17 cellular contexts compared by ENCODE assay signal in the genomic region with DNA sequence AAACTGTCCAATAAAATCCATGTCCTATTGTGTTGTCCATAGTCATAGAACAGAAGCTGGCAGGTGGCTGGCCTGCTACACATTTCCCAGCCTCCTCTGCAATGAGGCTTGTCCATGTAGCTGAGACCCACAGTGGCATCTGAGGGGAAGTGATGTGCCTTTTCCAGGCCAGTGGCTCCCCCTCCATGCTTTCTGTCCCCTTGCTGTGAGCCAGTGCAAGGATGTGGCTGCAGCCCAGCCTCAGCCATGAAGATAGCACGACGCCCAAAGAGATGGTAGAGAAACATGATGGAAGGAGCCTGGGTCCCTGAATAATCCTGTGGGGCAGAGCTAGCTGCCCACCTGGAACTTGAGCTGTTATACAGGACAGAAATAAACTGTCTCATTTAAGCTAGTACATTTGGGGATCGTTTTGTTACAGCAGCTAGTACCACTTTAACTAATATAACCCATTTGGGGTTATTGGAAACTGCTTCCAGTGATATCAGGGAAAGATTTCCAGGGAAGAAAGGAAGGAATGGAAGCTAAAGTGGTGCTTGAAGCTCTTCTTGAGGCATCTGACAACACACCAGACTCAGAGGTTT. TPM values are rescaled to one million over a fixed set of nuclear protein-coding genes. Genes with fewer than 3 reads are reported as not detected.
DNase-seq lines count a peak whose midpoint lies in the region; ATAC-seq, FAIRE-seq and TF ChIP-seq lines count a peak whose summit lies in the region.
"Had no signal": no experiment of that assay in that cellular context is flagged by ENCODE, and none has a peak within 500 bp of the region (broad histone marks: within the 10 kb centered on the region; RNA-seq: fewer than 3 reads in every experiment).

No MANE protein-coding gene starts in this region.

- no peaks in the 10 kb centered on the region for H3K9me3 ChIP-seq in Caco-2
- no peaks in the 10 kb centered on the region for H3K9me3 ChIP-seq in HepG2 (ENCODE audit: low read length)
- no peaks in the 10 kb centered on the region for H3K9me3 ChIP-seq in mucosa of rectum (ENCODE audit: control insufficient read depth in 2 of 2, low read length in 2 of 2)
- H3K9me3 ChIP-seq in transverse colon: no peaks in the 10 kb centered on the region
- no peaks in the 10 kb centered on the region for H3K9me3 ChIP-seq in mammary epithelial cell (replicated peaks; ENCODE audit: insufficient read depth, low read length)
- H3K9me3 ChIP-seq: BLaER1 treated with 17β-estradiol and CSF1 and Interleukin-3, amounts not matched to agents 10 nM and 100 nM; HAP-1 had no signal

- TF ChIP-seq EP300 in HepG2 (IDR thresholded peaks at IDR 0.05; ENCODE audit: low read depth in 2 of 2, low read length in 2 of 2) (no peak), HepG2 (CRISPR knock-in tag; IDR thresholded peaks at IDR 0.05; ENCODE audit: borderline replicate concordance) (no peak), transverse colon (IDR thresholded peaks at IDR 0.05; ENCODE audit: low read depth) (no peak)

- H3K4me1 ChIP-seq in Caco-2 (peaks cover 40% of the 10 kb centered on the region), HepG2 (ENCODE audit: insufficient read depth, low read length) (peaks cover 65% of the 10 kb centered on the region), mucosa of rectum (ENCODE audit: control insufficient read depth in 2 of 2, insufficient read depth in 2 of 2, low read length in 2 of 2) (peaks cover 16 to 20% of the 10 kb centered on the region in 2 donors), transverse colon (peaks cover 0 to 22% (median 14%) of the 10 kb centered on the region in 4 donors), mammary epithelial cell (ENCODE audit: insufficient read depth, low read length) (no peaks in the 10 kb centered on the region)
- H3K4me1 ChIP-seq: HAP-1 had no signal

- H3K27ac Mint-ChIP-seq in Caco-2 (ENCODE audit: unreplicated experiment): peak overlapping the region; percentile 45
- H3K27ac Mint-ChIP-seq in activated CD4-positive, alpha-beta memory T cell treated with anti-CD3 and anti-CD28 coated beads, Interleukin-2, amount 10 ng/mL, durations not matched to agents 7 days and 5 days: no peak overlapping the region
- H3K27ac Mint-ChIP-seq: B cell; CD8-positive, alpha-beta T cell had no signal

- H3K9ac ChIP-seq in HepG2 (ENCODE audit: insufficient read depth, low read depth, low read length): peak overlapping the region; percentile 77
- H3K9ac ChIP-seq in mucosa of rectum (ENCODE audit: low read depth in 1 of 2, low read length in 2 of 2): no peak overlapping the region
- no peak overlapping the region for H3K9ac ChIP-seq in mammary epithelial cell (ENCODE audit: insufficient read depth, low read length)
- H3K9ac ChIP-seq: BLaER1 treated with 17β-estradiol and CSF1 and Interleukin-3, amounts not matched to agents 10 nM and 100 nM; GM23248 had no signal

- H3K27me3 Mint-ChIP-seq in Caco-2 (ENCODE audit: insufficient read depth, unreplicated experiment): no peaks in the 10 kb centered on the region
- H3K27me3 Mint-ChIP-seq in activated CD4-positive, alpha-beta memory T cell treated with anti-CD3 and anti-CD28 coated beads, Interleukin-2, amount 10 ng/mL, durations not matched to agents 7 days and 5 days: no peaks in the 10 kb centered on the region
- H3K27me3 Mint-ChIP-seq: B cell had no signal

- H2AFZ ChIP-seq in HepG2 (ENCODE audit: low read length): no peak overlapping the region
- H2AFZ ChIP-seq in mammary epithelial cell (ENCODE audit: low read depth, low read length): no peak overlapping the region
- H2AFZ ChIP-seq: GM23248 had no signal

- H3K36me3 ChIP-seq in Caco-2 (ENCODE audit: control insufficient read depth, insufficient read depth, low read length) (no peaks in the 10 kb centered on the region), HepG2 (replicated peaks in 1 of 2; ENCODE audit: control insufficient read depth in 1 of 2, insufficient read depth in 2 of 2, low read length in 2 of 2) (peaks cover 4 to 15% of the 10 kb centered on the region in 2 experiments; a peak in 3 of 5 replicates), mucosa of rectum (ENCODE audit: control insufficient read depth in 2 of 2, insufficient read depth in 2 of 2, low read length in 2 of 2) (peaks cover 0 to 3% of the 10 kb centered on the region in 2 donors), transverse colon (no peaks in the 10 kb centered on the region), mammary epithelial cell (ENCODE audit: insufficient read depth, low read length) (no peaks in the 10 kb centered on the region)
- H3K36me3 ChIP-seq: HAP-1 had no signal

- H3K4me2 ChIP-seq in HepG2 (ENCODE audit: low read depth, low read length): peak overlapping the region; percentile 96
- H3K4me2 ChIP-seq in mammary epithelial cell (ENCODE audit: insufficient read depth, low read depth, low read length): no peak overlapping the region

- peaks cover 33% of the 10 kb centered on the region for H3K4me1 Mint-ChIP-seq in Caco-2 (ENCODE audit: low read depth, unreplicated experiment)
- H3K4me1 Mint-ChIP-seq in activated CD4-positive, alpha-beta memory T cell treated with anti-CD3 and anti-CD28 coated beads, Interleukin-2, amount 10 ng/mL, durations not matched to agents 7 days and 5 days: no peaks in the 10 kb centered on the region

- in situ Hi-C loops in HepG2 (cut with HindIII; ENCODE audit: extremely low pct_ligation_motif_present, low pct_unique_long_range_greater_than_20kb) (no loop called here), transverse colon (cut with MboI; ENCODE audit: low pct_ligation_motif_present in 1 of 4, low pct_unique_long_range_greater_than_20kb in 1 of 4, low sequenced_read_pairs in 3 of 4) (no loop called here), mammary epithelial cell (cut with MboI; ENCODE audit: low sequenced_read_pairs in 2 of 2) (no loop called here)

- no peak for FAIRE-seq in HepG2 (lab: Jason Lieb, UNC)
- FAIRE-seq: G401.6, GM12891, GM19239 had no signal

- intact Hi-C loops in Caco-2 (cut with micrococcal nuclease; ENCODE audit: unreplicated experiment): loop anchor here (1.0 kb wide), 1 partner anchor 58 kb away; no protein-coding TSS in a partner anchor
- intact Hi-C loops in HepG2 (cut with micrococcal nuclease; ENCODE audit: unreplicated experiment): no loop called here
- intact Hi-C loops in transverse colon (cut with DNase I; ENCODE audit: low total_unique reads): no loop called here
- intact Hi-C loops in mammary epithelial cell (cut with micrococcal nuclease): no loop called here

- H3K4me3 Mint-ChIP-seq in Caco-2 (ENCODE audit: unreplicated experiment): peak overlapping the region; percentile 72
- no peak overlapping the region for H3K4me3 Mint-ChIP-seq in activated CD4-positive, alpha-beta memory T cell treated with anti-CD3 and anti-CD28 coated beads, Interleukin-2, amount 10 ng/mL, durations not matched to agents 7 days and 5 days
- H3K4me3 Mint-ChIP-seq: B cell; CD8-positive, alpha-beta T cell had no signal

- H4K20me1 ChIP-seq in HepG2 (ENCODE audit: insufficient read depth, low read length) (no peaks in the 10 kb centered on the region), mammary epithelial cell (ENCODE audit: insufficient read depth, low read length) (no peaks in the 10 kb centered on the region)

- H3K4me3 ChIP-seq in Caco-2 (ENCODE audit: low read depth, low read length): no peak overlapping the region
- peak overlapping the region in 2 of 3 experiments; percentile 23 to 57; a peak in 1 of 6 replicates for H3K4me3 ChIP-seq in HepG2 (replicated peaks in 1 of 3; ENCODE audit: insufficient read depth in 1 of 3, low read depth in 2 of 3, low read length in 3 of 3)
- peak overlapping the region in 1 of 2 donors; percentile 49 for H3K4me3 ChIP-seq in mucosa of rectum (ENCODE audit: low read length in 2 of 2)
- H3K4me3 ChIP-seq in transverse colon: no peak overlapping the region
- no peak overlapping the region for H3K4me3 ChIP-seq in mammary epithelial cell (replicated peaks in 1 of 3; ENCODE audit: insufficient read depth in 1 of 3, low read depth in 2 of 3, low read length in 3 of 3)
- H3K4me3 ChIP-seq: BLaER1 treated with 17β-estradiol and CSF1 and Interleukin-3, amounts not matched to agents 10 nM and 100 nM; GM23248; HAP-1 had no signal

- H3K9me3 Mint-ChIP-seq in Caco-2 (ENCODE audit: unreplicated experiment): no peaks in the 10 kb centered on the region
- no peaks in the 10 kb centered on the region for H3K9me3 Mint-ChIP-seq in activated CD4-positive, alpha-beta memory T cell treated with anti-CD3 and anti-CD28 coated beads, Interleukin-2, amount 10 ng/mL, durations not matched to agents 7 days and 5 days
- H3K9me3 Mint-ChIP-seq: CD8-positive, alpha-beta T cell had no signal

- TF ChIP-seq POLR2A in HepG2 (IDR thresholded peaks at IDR 0.05; ENCODE audit: insufficient read depth in 1 of 2, low read depth in 2 of 2, low read length in 2 of 2) (no peak), transverse colon (IDR thresholded peaks at IDR 0.05) (no peak)

- BruUV-seq in Caco-2 (replicated peaks; lab: Mats Ljungman, UMichigan) (no TSS peak), HepG2 (replicated peaks; lab: Mats Ljungman, UMichigan) (no TSS peak), mammary epithelial cell (replicated peaks; lab: Mats Ljungman, UMichigan) (no TSS peak)

- peak overlapping the region; percentile 97 for H3K27ac ChIP-seq in HepG2 (ENCODE audit: extremely low read length, insufficient read depth, low read length)
- peak overlapping the region; percentile 52 to 62 for H3K27ac ChIP-seq in mucosa of rectum (ENCODE audit: low read depth in 2 of 2, low read length in 2 of 2)
- peak overlapping the region; percentile 69 to 81 (median 72) for H3K27ac ChIP-seq in transverse colon
- no peak overlapping the region for H3K27ac ChIP-seq in mammary epithelial cell (ENCODE audit: insufficient read depth, low read depth, low read length)
- H3K27ac ChIP-seq: BLaER1 treated with 17β-estradiol and CSF1 and Interleukin-3, amounts not matched to agents 10 nM and 100 nM; GM23248 had no signal

- ATAC-seq in HepG2: no peak
- ATAC-seq: CD8-positive, alpha-beta T cell had no signal

- POLR2A ChIA-PET in Caco-2 (lab: Charles Lee): interaction anchor here (0.6 to 1.4 kb wide), 3 partner anchors 14 to 202 kb away, joined by 3 to 4 read pairs (median 3); a partner anchor contains a TSS
- POLR2A ChIA-PET in HepG2 (lab: Yijun Ruan, JAX): interaction anchor here (0.8 to 6.3 kb wide), 14 partner anchors 10 to 202 kb away, joined by 3 to 133 read pairs (median 12); a partner anchor contains a TSS
- POLR2A ChIA-PET in activated CD4-positive, alpha-beta memory T cell treated with anti-CD3 and anti-CD28 coated beads, Interleukin-2, amount 10 ng/mL, durations not matched to agents 7 days and 5 days (lab: Charles Lee): interaction anchor here (1.2 kb wide), 1 partner anchor 40 kb away, joined by 3 read pairs; a partner anchor contains a TSS

- no peaks in the 10 kb centered on the region for H3K27me3 ChIP-seq in Caco-2 (replicated peaks; ENCODE audit: control insufficient read depth, insufficient read depth, low read length)
- H3K27me3 ChIP-seq in HepG2 (ENCODE audit: control insufficient read depth in 1 of 2, insufficient read depth in 2 of 2, low read length in 2 of 2): no peaks in the 10 kb centered on the region
- no peaks in the 10 kb centered on the region for H3K27me3 ChIP-seq in mucosa of rectum (ENCODE audit: control insufficient read depth in 2 of 2, insufficient read depth in 2 of 2, low read length in 2 of 2)
- no peaks in the 10 kb centered on the region for H3K27me3 ChIP-seq in transverse colon
- no peaks in the 10 kb centered on the region for H3K27me3 ChIP-seq in mammary epithelial cell (ENCODE audit: insufficient read depth, low read length)
- H3K27me3 ChIP-seq: BLaER1 treated with 17β-estradiol and CSF1 and Interleukin-3, amounts not matched to agents 10 nM and 100 nM had no signal

- no peak for TF ChIP-seq CTCF in Caco-2 (IDR thresholded peaks at IDR 0.05; ENCODE audit: insufficient read depth in 1 of 2, low read depth in 1 of 2, low read length in 1 of 2, severe bottlenecking in 1 of 2, unreplicated experiment in 1 of 2)
- no peak for TF ChIP-seq CTCF in HepG2 (CRISPR knock-in tag; IDR thresholded peaks at IDR 0.05)
- no peak for TF ChIP-seq CTCF in transverse colon (IDR thresholded peaks at IDR 0.05)
- TF ChIP-seq CTCF in mammary epithelial cell (conservative IDR thresholded peaks at IDR 0.05 in 1 of 2, IDR thresholded peaks at IDR 0.05 in 1 of 2; ENCODE audit: extremely low read depth in 1 of 2, insufficient read depth in 1 of 2, low read depth in 1 of 2, low read length in 2 of 2): no peak

- H3K36me3 Mint-ChIP-seq in Caco-2 (ENCODE audit: insufficient read depth, unreplicated experiment): no peaks in the 10 kb centered on the region
- no peaks in the 10 kb centered on the region for H3K36me3 Mint-ChIP-seq in activated CD4-positive, alpha-beta memory T cell treated with anti-CD3 and anti-CD28 coated beads, Interleukin-2, amount 10 ng/mL, durations not matched to agents 7 days and 5 days (ENCODE audit: low read depth)

- no peak for TF ChIP-seq RAD21 in HepG2 (CRISPR knock-in tag; IDR thresholded peaks at IDR 0.05)

- dilution Hi-C loops in mammary epithelial cell (cut with HindIII; ENCODE audit: low sequenced_read_pairs): no loop called here

- 65% methylated on average over 3 of the region's 3 CpGs for WGBS in HepG2 (ENCODE audit: low lambda C conversion rate)
- 33 to 74% methylated on average over 1 to 3 of the region's 3 CpGs for WGBS in transverse colon (ENCODE audit: low coverage in 1 of 2), 2 donors
- 88% methylated on average over 3 of the region's 3 CpGs for WGBS in mammary epithelial cell (ENCODE audit: low coverage, missing lambda C conversion rate)

- H3K79me2 ChIP-seq in HepG2 (ENCODE audit: insufficient read depth, low read length) (peaks cover 5% of the 10 kb centered on the region), mammary epithelial cell (ENCODE audit: insufficient read depth, low read length) (no peaks in the 10 kb centered on the region)

- DNase-seq in Caco-2: no peak
- DNase-seq in HepG2 (ENCODE audit: low spot score): no peak
- DNase-seq in transverse colon: no peak
- DNase-seq in NCI-H1930 (lab: John Stamatoyannopoulos, UW): no peak
- DNase-seq in mammary epithelial cell: no peak
- DNase-seq in activated CD4-positive, alpha-beta memory T cell treated with anti-CD3 and anti-CD28 coated beads, Interleukin-2, amount 10 ng/mL, durations not matched to agents 7 days and 5 days: no peak
- DNase-seq: CD8-positive, alpha-beta T cell; DMS 273 treated with DMSO at 0.1 percent for 48 hours; DMS53; GM23248 had no signal

- CTCF ChIA-PET in Caco-2 (lab: Charles Lee) (interaction anchor here (0.6 to 1.6 kb wide), 4 partner anchors 38 to 181 kb away, joined by 3 to 4 read pairs (median 3); no protein-coding TSS in a partner anchor), HepG2 (lab: Yijun Ruan, JAX; ENCODE audit: low intra/inter-chr PET ratio, low total read pairs) (interaction anchor here (1.5 kb wide), 1 partner anchor 31 kb away, joined by 3 read pairs; no protein-coding TSS in a partner anchor), mammary epithelial cell (lab: Charles Lee; ENCODE audit: low non-redundant PET) (no interaction called here)
- CTCF ChIA-PET in activated CD4-positive, alpha-beta memory T cell treated with anti-CD3 and anti-CD28 coated beads, Interleukin-2, amount 10 ng/mL, durations not matched to agents 7 days and 5 days (lab: Charles Lee): no interaction called here

RNA-seq across cellular contexts. Expression of a gene that starts 40.3 kb away (rescaled TPM):
- total RNA-seq in Caco-2 (2022): 26.8 and 31.3 TPM in 2 replicates
- 22.2 and 34.9 TPM in 2 replicates for total RNA-seq in HepG2 (2016; rRNA removed; fragmentation: Illumina TruSeq; extraction: Trizol)
- 11.0 and 15.1 TPM in 2 replicates for total RNA-seq in HepG2 (2016; cell fraction: cytosol; rRNA removed; fragmentation: Illumina TruSeq; extraction: Trizol; ENCODE audit: low read depth)
- 21.1 and 36.4 TPM in 2 replicates for total RNA-seq in HepG2 (2016; cell fraction: insoluble cytoplasmic fraction; rRNA removed; fragmentation: Illumina TruSeq; extraction: Trizol)
- total RNA-seq in HepG2 (2016; cell fraction: membrane; rRNA removed; fragmentation: Illumina TruSeq; extraction: Trizol): 13.2 and 15.3 TPM in 2 replicates
- 42.2 and 47.8 TPM in 2 replicates for total RNA-seq in HepG2 (2016; cell fraction: nucleus; rRNA removed; fragmentation: Illumina TruSeq; extraction: Trizol)
- 37.4 and 42.8 TPM in 2 replicates for polyA plus RNA-seq in HepG2 (2011; rRNA removed)
- 13.2 and 17.2 TPM in 2 replicates for polyA plus RNA-seq in HepG2 (2011; cell fraction: cytosol; rRNA removed)
- polyA plus RNA-seq in HepG2 (2011; cell fraction: nucleus; rRNA removed): 139 and 168 TPM in 2 replicates
- polyA plus RNA-seq in HepG2 (2012): 18.2 and 24.8 TPM in 2 replicates
- 6.1 and 6.5 TPM in 2 replicates for polyA plus RNA-seq in HepG2 (2016; cell fraction: cytosol; fragmentation: Illumina TruSeq; extraction: Trizol; ENCODE audit: low read depth)
- polyA plus RNA-seq in HepG2 (2016; cell fraction: insoluble cytoplasmic fraction; fragmentation: Illumina TruSeq; extraction: Trizol; ENCODE audit: low read depth): 23.9 and 25.9 TPM in 2 replicates
- 8.0 and 9.0 TPM in 2 replicates for polyA plus RNA-seq in HepG2 (2016; cell fraction: membrane; fragmentation: Illumina TruSeq; extraction: Trizol; ENCODE audit: low read depth)
- 68.3 and 69.6 TPM in 2 replicates for polyA plus RNA-seq in HepG2 (2016; cell fraction: nucleus; fragmentation: Illumina TruSeq; extraction: Trizol; ENCODE audit: insufficient read depth, low read depth)
- 36.5 and 73.0 TPM in 2 replicates for polyA minus RNA-seq in HepG2 (2011; rRNA and poly(A)+ RNA removed; ENCODE audit: low replicate concordance)
- 12.6 and 13.0 TPM in 2 replicates for polyA minus RNA-seq in HepG2 (2011; cell fraction: cytosol; rRNA and poly(A)+ RNA removed)
- 49.6 and 54.8 TPM in 2 replicates for polyA minus RNA-seq in HepG2 (2011; cell fraction: nucleus; rRNA and poly(A)+ RNA removed)
- total RNA-seq in transverse colon: 10 to 100 TPM; 12.3 to 98.4 (median 42.7) TPM
- 10 to 100 TPM; 12.0 to 16.8 TPM for total RNA-seq in mammary epithelial cell
- 9.2 TPM for polyA plus RNA-seq in mammary epithelial cell
- 14.9 TPM for polyA minus RNA-seq in mammary epithelial cell
- 1 to 10 TPM; 4.3 to 6.1 TPM for total RNA-seq in activated CD4-positive, alpha-beta memory T cell treated with anti-CD3 and anti-CD28 coated beads, Interleukin-2, amount 10 ng/mL, durations not matched to agents 7 days and 5 days

Comparison
In these comparisons a context has a peak if more than half of its experiments do, and no peak if none do; other contexts are left out.
1. H3K4me3 ChIP-seq: peak in HepG2 (2 of 3); none in Caco-2 (single experiment), transverse colon (0 of 4) and mammary epithelial cell (0 of 3).
2. CTCF ChIA-PET loops: an anchor here in Caco-2 (0.6 to 1.6 kb wide) and HepG2 (1.5 kb wide); none called in mammary epithelial cell and activated CD4-positive, alpha-beta memory T cell treated with anti-CD3 and anti-CD28 coated beads, Interleukin-2, amount 10 ng/mL, durations not matched to agents 7 days and 5 days.